ENCODE assay signal across 17 cellular contexts in the genomic region with DNA sequence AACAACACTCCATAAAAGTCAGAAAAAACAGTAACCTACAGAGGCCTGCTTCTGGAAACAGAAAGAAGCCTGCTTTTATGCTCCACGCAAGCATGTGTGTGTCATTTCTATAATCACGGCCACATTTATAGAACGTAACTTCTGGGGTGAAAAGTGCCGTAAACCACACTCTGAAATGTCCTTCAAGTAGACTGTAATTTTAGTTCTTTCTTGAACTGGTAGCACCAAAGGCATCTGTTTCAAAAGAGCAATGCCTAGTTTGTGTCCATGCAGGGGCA. TPM values are rescaled to one million over a fixed set of nuclear protein-coding genes. Genes with fewer than 3 reads are reported as not detected.
DNase-seq lines count a peak whose midpoint lies in the region; ATAC-seq and TF ChIP-seq lines count a peak whose summit lies in the region.
"Had no signal": no experiment of that assay in that cellular context is flagged by ENCODE, and none has a peak within 500 bp of the region (broad histone marks: within the 10 kb centered on the region; RNA-seq: fewer than 3 reads in every experiment).

No MANE protein-coding gene starts in this region.

- H3K27me3 ChIP-seq in OCI-LY1 (ENCODE audit: insufficient read depth, low read length), result no peaks in the 10 kb centered on the region
- H3K27me3 ChIP-seq in thyroid gland, result no peaks in the 10 kb centered on the region
- H3K27me3 ChIP-seq in A673 (replicated peaks; ENCODE audit: insufficient read depth, low read depth, low read length, poor library complexity), result no peaks in the 10 kb centered on the region
- H3K27me3 ChIP-seq: hepatocyte, Peyer's patch had no signal

- TF ChIP-seq POLR2A in thyroid gland (IDR thresholded peaks at IDR 0.05), result no peak

- no peaks in the 10 kb centered on the region for H3K36me3 Mint-ChIP-seq in activated naive CD4-positive, alpha-beta T cell treated with anti-CD3 and anti-CD28 coated beads for 36 hours (ENCODE audit: low read depth)
- no peaks in the 10 kb centered on the region for H3K36me3 Mint-ChIP-seq in activated naive CD4-positive, alpha-beta T cell treated with anti-CD3 and anti-CD28 coated beads, Interleukin-2, amount 50 U/mL, for 72 hours
- H3K36me3 Mint-ChIP-seq: memory B cell had no signal

- DNase-seq in activated naive CD4-positive, alpha-beta T cell treated with anti-CD3 and anti-CD28 coated beads for 36 hours, result peak; percentile 31
- DNase-seq in activated naive CD4-positive, alpha-beta T cell treated with anti-CD3 and anti-CD28 coated beads, Interleukin-2, amount 50 U/mL, for 16 hours, result no peak
- peak in 1 of 2 donors; percentile 21 for DNase-seq in activated naive CD4-positive, alpha-beta T cell treated with anti-CD3 and anti-CD28 coated beads, Interleukin-2, amount 50 U/mL, for 72 hours (ENCODE audit: low spot score in 2 of 2)
- DNase-seq in thyroid gland, result no peak
- DNase-seq in SW 1271 (lab: John Stamatoyannopoulos, UW), result no peak
- DNase-seq in A673 (ENCODE audit: low spot score), result no peak
- DNase-seq: esophagus squamous epithelium, Karpas-422, left colon, nucleus accumbens, Peyer's patch, psoas muscle, SIG-M5 had no signal

- H3K27ac Mint-ChIP-seq in activated naive CD4-positive, alpha-beta T cell treated with anti-CD3 and anti-CD28 coated beads for 36 hours, result peak overlapping the region; percentile 92
- peak overlapping the region; percentile 75 to 84 for H3K27ac Mint-ChIP-seq in activated naive CD4-positive, alpha-beta T cell treated with anti-CD3 and anti-CD28 coated beads, Interleukin-2, amount 50 U/mL, for 72 hours
- H3K27ac Mint-ChIP-seq: memory B cell had no signal

- peak overlapping the region; percentile 58 for H3K4me2 ChIP-seq in OCI-LY1 (ENCODE audit: low read length)
- H3K4me2 ChIP-seq: hepatocyte had no signal

- H3F3A ChIP-seq in OCI-LY1 (ENCODE audit: insufficient read depth, low read length), result no peaks in the 10 kb centered on the region

- H3K27ac ChIP-seq in OCI-LY1 (ENCODE audit: low read depth, low read length, poor library complexity, severe bottlenecking) (peak overlapping the region; percentile 99), thyroid gland (peak overlapping the region in 2 of 3 donors; percentile 16 to 17), A673 (ENCODE audit: low read depth, low read length, poor library complexity, severe bottlenecking) (no peak overlapping the region)
- H3K27ac ChIP-seq: coronary artery, esophagus squamous epithelium, hepatocyte, psoas muscle had no signal

- H3K9ac ChIP-seq in OCI-LY1 (ENCODE audit: low read length), result peak overlapping the region; percentile 58

- H3K9me3 ChIP-seq in OCI-LY1 (ENCODE audit: low read length) (no peaks in the 10 kb centered on the region), thyroid gland (no peaks in the 10 kb centered on the region), A673 (ENCODE audit: low read depth, low read length, poor library complexity, severe bottlenecking) (no peaks in the 10 kb centered on the region)
- H3K9me3 ChIP-seq: esophagus squamous epithelium, Peyer's patch, psoas muscle had no signal

- H3K4me1 Mint-ChIP-seq in activated naive CD4-positive, alpha-beta T cell treated with anti-CD3 and anti-CD28 coated beads for 36 hours (ENCODE audit: low read depth), result peaks cover 37% of the 10 kb centered on the region

- WGBS in thyroid gland, 2 donors, result 66 to 68% methylated on average over 4 of the region's 4 CpGs

- H3K4me3 ChIP-seq in OCI-LY1 (ENCODE audit: low read depth, low read length, poor library complexity, severe bottlenecking) (peak overlapping the region; percentile 13), thyroid gland (replicated peaks in 1 of 3) (no peak overlapping the region), A673 (ENCODE audit: low read depth, low read length, poor library complexity, severe bottlenecking) (no peak overlapping the region)
- H3K4me3 ChIP-seq: coronary artery, esophagus squamous epithelium, hepatocyte, Peyer's patch, psoas muscle had no signal

- CTCF ChIA-PET in activated naive CD4-positive, alpha-beta T cell treated with anti-CD3 and anti-CD28 coated beads for 36 hours (lab: Charles Lee), result interaction anchor here (0.9 to 7.1 kb wide), 12 partner anchors 10 to 195 kb away, joined by 3 to 110 read pairs (median 4); no protein-coding TSS in a partner anchor
- CTCF ChIA-PET in A673 (lab: Charles Lee), result no interaction called here

- H3K9me3 Mint-ChIP-seq in activated naive CD4-positive, alpha-beta T cell treated with anti-CD3 and anti-CD28 coated beads for 36 hours, result no peaks in the 10 kb centered on the region
- H3K9me3 Mint-ChIP-seq in activated naive CD4-positive, alpha-beta T cell treated with anti-CD3 and anti-CD28 coated beads, Interleukin-2, amount 50 U/mL, for 72 hours, result no peaks in the 10 kb centered on the region
- H3K9me3 Mint-ChIP-seq: memory B cell had no signal

- H3K79me2 ChIP-seq in OCI-LY1 (ENCODE audit: insufficient read depth, low read length), result no peaks in the 10 kb centered on the region
- H3K79me2 ChIP-seq: hepatocyte had no signal

- H3K27me3 Mint-ChIP-seq in activated naive CD4-positive, alpha-beta T cell treated with anti-CD3 and anti-CD28 coated beads for 36 hours (ENCODE audit: low read depth), result no peaks in the 10 kb centered on the region

- BruUV-seq in A673 (replicated peaks; lab: Mats Ljungman, UMichigan), result no TSS peak

- peak overlapping the region; percentile 1 for H3K4me3 Mint-ChIP-seq in activated naive CD4-positive, alpha-beta T cell treated with anti-CD3 and anti-CD28 coated beads for 36 hours
- H3K4me3 Mint-ChIP-seq: memory B cell had no signal

- H4K20me1 ChIP-seq in OCI-LY1 (ENCODE audit: insufficient read depth, low read length), result no peaks in the 10 kb centered on the region

- POLR2A ChIA-PET in A673 (lab: Charles Lee; ENCODE audit: low non-redundant PET), result no interaction called here

- H2AFZ ChIP-seq in OCI-LY1 (ENCODE audit: low read length), result peak overlapping the region; percentile 9; the same call in 1 of the 2 replicates
- H2AFZ ChIP-seq: hepatocyte had no signal

- no peaks in the 10 kb centered on the region for H3K9me2 ChIP-seq in OCI-LY1 (ENCODE audit: low read depth, low read length)

- H3K36me3 ChIP-seq in OCI-LY1 (ENCODE audit: insufficient read depth, low read length) (no peaks in the 10 kb centered on the region), thyroid gland (no peaks in the 10 kb centered on the region), A673 (ENCODE audit: insufficient read depth, low read length, poor library complexity, severe bottlenecking) (no peaks in the 10 kb centered on the region)
- H3K36me3 ChIP-seq: esophagus squamous epithelium, Peyer's patch had no signal

- intact Hi-C loops in activated naive CD4-positive, alpha-beta T cell treated with anti-CD3 and anti-CD28 coated beads for 36 hours (cut with micrococcal nuclease), result loop anchor here (2.0 to 10.0 kb wide), 3 partner anchors 133 to 293 kb away; partner anchors contain the start of genes CMTM8 and DYNC1LI1
- intact Hi-C loops in thyroid gland (cut with DNase I) (no loop called here), A673 (cut with micrococcal nuclease; ENCODE audit: unreplicated experiment) (no loop called here)

- H3K4me1 ChIP-seq in OCI-LY1 (ENCODE audit: insufficient read depth, low read length, severe bottlenecking), result peaks cover 77% of the 10 kb centered on the region
- peaks cover 8 to 15% of the 10 kb centered on the region in 2 donors for H3K4me1 ChIP-seq in thyroid gland
- H3K4me1 ChIP-seq in A673 (ENCODE audit: insufficient read depth, low read length, poor library complexity, severe bottlenecking), result no peaks in the 10 kb centered on the region
- H3K4me1 ChIP-seq: esophagus squamous epithelium, Peyer's patch, psoas muscle had no signal

- ATAC-seq in activated naive CD4-positive, alpha-beta T cell treated with anti-CD3 and anti-CD28 coated beads, Interleukin-2, amount 50 U/mL, for 72 hours, result peak; percentile 55
- ATAC-seq: left colon, psoas muscle had no signal

- TF ChIP-seq CTCF in OCI-LY1 (IDR thresholded peaks at IDR 0.05; ENCODE audit: low read length) (no peak), thyroid gland (IDR thresholded peaks at IDR 0.05) (peak in 1 of 6 experiments; percentile 2), A673 (conservative IDR thresholded peaks at IDR 0.05; ENCODE audit: low read depth, low read length) (no peak)

RNA-seq across cellular contexts. Expression of gene CMTM7, which starts 19.5 kb away (rescaled TPM):
- total RNA-seq in activated naive CD4-positive, alpha-beta T cell treated with anti-CD3 and anti-CD28 coated beads for 36 hours, result 10 to 100 TPM; 59.1 to 60.2 TPM
- total RNA-seq in activated naive CD4-positive, alpha-beta T cell treated with anti-CD3 and anti-CD28 coated beads, Interleukin-2, amount 50 U/mL, for 72 hours, result 10 to 100 TPM; 34.2 to 59.9 TPM
- total RNA-seq in thyroid gland, result 10 to 100 TPM; 14.8 to 24.7 (median 22.0) TPM
- total RNA-seq in A673 (2021), result 0.79 TPM in 1 of 2 replicates, not detected in the other
